13 cellular contexts compared by ENCODE assay signal in genomic region chr13:51728972-51729371, GRCh38.
DNase-seq lines count a peak whose midpoint lies in the region; ATAC-seq, FAIRE-seq and TF ChIP-seq lines count a peak whose summit lies in the region.
"Had no signal": no experiment of that assay in that cellular context is flagged by ENCODE, and none has a peak within 500 bp of the region (broad histone marks: within the 10 kb centered on the region; RNA-seq: fewer than 3 reads in every experiment).

No MANE protein-coding gene starts in this region.

- no TSS peak for BruUV-seq in IMR-90 (replicated peaks; lab: Mats Ljungman, UMichigan)

- DNase-seq in AG09309 (ENCODE audit: low read depth) (peak; percentile 80), IMR-90 (peak; percentile 92), astrocyte of the spinal cord (ENCODE audit: low read depth, low spot score) (peak; percentile 80), mesenchymal stem cell (peak; percentile 92), GM10266 (ENCODE audit: extremely low spot score) (no peak), pancreas (no peak), NCI-H187 treated with DMSO at 0.1 percent for 48 hours (lab: John Stamatoyannopoulos, UW) (no peak)
- DNase-seq: activated naive CD8-positive, alpha-beta T cell treated with anti-CD3 and anti-CD28 coated beads, Interleukin-2, amount 50 U/mL, for 24 hours; CD4-positive, CD25-positive, alpha-beta regulatory T cell; islet precursor cell; uterus had no signal

- peaks cover 31% of the 10 kb centered on the region for H3K4me1 ChIP-seq in IMR-90 (ENCODE audit: control insufficient read depth, insufficient read depth, low read length)
- peaks cover 17% of the 10 kb centered on the region for H3K4me1 ChIP-seq in mesenchymal stem cell (ENCODE audit: control insufficient read depth, insufficient read depth, low read depth, low read length)
- peaks cover 44 to 65% (median 57%) of the 10 kb centered on the region in 3 donors for H3K4me1 ChIP-seq in pancreas
- H3K4me1 ChIP-seq in gastroesophageal sphincter = peaks cover 0 to 43% (median 16%) of the 10 kb centered on the region in 3 donors

- WGBS in IMR-90 (ENCODE audit: extremely low coverage in 2 of 2, insufficient read length in 1 of 2), 2 experiments = 80% methylated on average over 7 of the region's 10 CpGs; no CpG with 5 or more reads in 1 of the 2 experiments
- 76% methylated on average over 10 of the region's 10 CpGs for WGBS in mesenchymal stem cell
- WGBS in pancreas, 2 donors = 88 to 92% methylated on average over 10 of the region's 10 CpGs
- 87 to 100% methylated on average over 3 to 10 of the region's 10 CpGs for WGBS in gastroesophageal sphincter (ENCODE audit: low coverage in 1 of 2), 2 donors

- FAIRE-seq in pancreas (lab: Jason Lieb, UNC) = no peak
- FAIRE-seq: endothelial cell of umbilical vein had no signal

- peak overlapping the region in 1 of 2 experiments; percentile 22; a peak in 2 of 4 replicates for H4K8ac ChIP-seq in IMR-90 (ENCODE audit: low read depth in 2 of 2, low read length in 2 of 2)
- H4K8ac ChIP-seq in mesenchymal stem cell (ENCODE audit: low read length) = no peak overlapping the region

- peaks cover 35 to 65% of the 10 kb centered on the region in 2 experiments for H3K79me1 ChIP-seq in IMR-90 (ENCODE audit: low read depth in 1 of 2, low read length in 2 of 2)
- peaks cover 22% of the 10 kb centered on the region for H3K79me1 ChIP-seq in mesenchymal stem cell (replicated peaks; ENCODE audit: low read length, poor library complexity, severe bottlenecking)

- peak overlapping the region; percentile 5 for H2AK9ac ChIP-seq in IMR-90 (replicated peaks; ENCODE audit: low read depth, low read length, poor library complexity)

- H3K9ac ChIP-seq in IMR-90 (ENCODE audit: low read depth, low read length) (no peak overlapping the region), mesenchymal stem cell (ENCODE audit: low read length) (peak overlapping the region; percentile 86)

- H3K36me3 ChIP-seq in IMR-90 (ENCODE audit: control insufficient read depth, insufficient read depth, low read length) (no peaks in the 10 kb centered on the region), mesenchymal stem cell (ENCODE audit: control insufficient read depth in 1 of 2, insufficient read depth in 2 of 2, low read depth in 1 of 2, low read length in 2 of 2) (peaks cover 3 to 13% of the 10 kb centered on the region in 2 experiments), pancreas (no peaks in the 10 kb centered on the region), gastroesophageal sphincter (peaks cover 0 to 7% of the 10 kb centered on the region in 2 donors)
- H3K36me3 ChIP-seq: uterus had no signal

- intact Hi-C loops in IMR-90 (cut with micrococcal nuclease) = no loop called here
- intact Hi-C loops in pancreas (cut with DNase I) = loop anchor here in 1 of 3 donors (10.0 kb wide), 1 partner anchor 144 kb away; the partner anchor contains the start of gene WDFY2

- H4K91ac ChIP-seq in IMR-90 (ENCODE audit: insufficient read depth, low read depth, low read length) (peak overlapping the region; percentile 47), mesenchymal stem cell (ENCODE audit: low read length) (no peak overlapping the region)

- POLR2A ChIA-PET in IMR-90 (lab: Charles Lee; ENCODE audit: unreplicated experiment) = interaction anchor here (0.6 kb wide), 1 partner anchor 94 kb away, joined by 3 read pairs; no protein-coding TSS in a partner anchor

- H2AK5ac ChIP-seq in IMR-90 (ENCODE audit: low read depth, low read length) = peak overlapping the region; percentile 32
- no peak overlapping the region for H2AK5ac ChIP-seq in mesenchymal stem cell (ENCODE audit: low read length, severe bottlenecking)

- no peak for TF ChIP-seq EP300 in gastroesophageal sphincter (IDR thresholded peaks at IDR 0.05)

- no peaks in the 10 kb centered on the region for H3K27me3 ChIP-seq in IMR-90 (ENCODE audit: control insufficient read depth, insufficient read depth, low read length)
- H3K27me3 ChIP-seq in mesenchymal stem cell (ENCODE audit: control insufficient read depth in 1 of 2, insufficient read depth in 1 of 2, low read length in 2 of 2) = no peaks in the 10 kb centered on the region
- H3K27me3 ChIP-seq in pancreas = no peaks in the 10 kb centered on the region
- H3K27me3 ChIP-seq in gastroesophageal sphincter = no peaks in the 10 kb centered on the region
- H3K27me3 ChIP-seq: uterus had no signal

- ATAC-seq in IMR-90 (ENCODE audit: low read depth) (peak; percentile 21), pancreas (no peak), gastroesophageal sphincter (no peak)

- H3K23ac ChIP-seq in IMR-90 (ENCODE audit: low read depth, low read length) (peak overlapping the region; percentile 0; the same call in 1 of the 2 replicates), mesenchymal stem cell (ENCODE audit: low read length in 2 of 2) (no peak overlapping the region)

- peak overlapping the region; percentile 78 for H2BK120ac ChIP-seq in IMR-90 (ENCODE audit: low read depth, low read length)
- peak overlapping the region; percentile 12 for H2BK120ac ChIP-seq in mesenchymal stem cell (ENCODE audit: low read depth, low read length)

- no peaks in the 10 kb centered on the region for H4K20me1 ChIP-seq in IMR-90 (ENCODE audit: insufficient read depth, low read length)

- peak overlapping the region; percentile 58; the same call in 1 of the 2 replicates for H4K5ac ChIP-seq in IMR-90 (ENCODE audit: low read depth, low read length)

- H2AFZ ChIP-seq in IMR-90 (replicated peaks; ENCODE audit: low read length, poor library complexity) (peak overlapping the region; percentile 5), mesenchymal stem cell (ENCODE audit: low read depth, low read length) (no peak overlapping the region)

- peak overlapping the region; percentile 42; the same call in 1 of the 3 replicates for H2BK15ac ChIP-seq in IMR-90 (ENCODE audit: low read depth, low read length)
- H2BK15ac ChIP-seq in mesenchymal stem cell (ENCODE audit: low read depth, poor library complexity, severe bottlenecking) = no peak overlapping the region

- H3K9me1 ChIP-seq in IMR-90 (ENCODE audit: insufficient read depth, low read length) = peaks cover 39% of the 10 kb centered on the region

- peak overlapping the region in 1 of 2 experiments; percentile 29 for H2BK12ac ChIP-seq in mesenchymal stem cell (ENCODE audit: low read length in 2 of 2)

- no peak overlapping the region for H3K4me3 ChIP-seq in AG09309 (ENCODE audit: control insufficient read depth, low read depth, low read length)
- H3K4me3 ChIP-seq in IMR-90 (ENCODE audit: insufficient read depth, low read depth, low read length) = no peak overlapping the region
- H3K4me3 ChIP-seq in astrocyte of the spinal cord (ENCODE audit: low read depth, low read length) = no peak overlapping the region
- no peak overlapping the region for H3K4me3 ChIP-seq in mesenchymal stem cell (ENCODE audit: insufficient read depth in 1 of 2, low read depth in 1 of 2, low read length in 2 of 2)
- H3K4me3 ChIP-seq in pancreas = no peak overlapping the region
- H3K4me3 ChIP-seq in gastroesophageal sphincter = no peak overlapping the region
- H3K4me3 ChIP-seq: uterus had no signal

- H3K27ac ChIP-seq in IMR-90 (ENCODE audit: insufficient read depth, low read length) (peak overlapping the region; percentile 61; the same call in 1 of the 2 replicates), mesenchymal stem cell (ENCODE audit: low read length, poor library complexity, severe bottlenecking) (peak overlapping the region; percentile 2), pancreas (peak overlapping the region in 2 of 4 donors; percentile 75 to 85), gastroesophageal sphincter (peak overlapping the region in 2 of 4 donors; percentile 76 to 78)

- in situ Hi-C loops in IMR-90 (cut with MboI; ENCODE audit: low sequenced_read_pairs) = no loop called here
- in situ Hi-C loops in astrocyte of the spinal cord (cut with HindIII; ENCODE audit: low sequenced_read_pairs) = no loop called here

- TF ChIP-seq RAD21 in IMR-90 (IDR thresholded peaks at IDR 0.05; ENCODE audit: low read length) = 0 out of 2 replicates have a peak, but pooled peaks have one; percentile 2

- CTCF ChIA-PET in IMR-90 (lab: Yijun Ruan, JAX) = no interaction called here

- TF ChIP-seq CTCF in AG09309 (IDR thresholded peaks at IDR 0.05; ENCODE audit: control insufficient read depth, insufficient read depth, low read depth, low read length, missing control alignments) (no peak), IMR-90 (conservative IDR thresholded peaks at IDR 0.05; ENCODE audit: low read depth, low read length) (no peak), astrocyte of the spinal cord (IDR thresholded peaks at IDR 0.05; ENCODE audit: low read depth, low read length) (no peak), GM10266 (IDR thresholded peaks at IDR 0.05; ENCODE audit: control insufficient read depth, insufficient read depth, low read depth, missing control alignments) (no peak), pancreas (IDR thresholded peaks at IDR 0.05) (no peak), gastroesophageal sphincter (IDR thresholded peaks at IDR 0.05) (no peak)

- peak overlapping the region; percentile 87 for H2BK20ac ChIP-seq in IMR-90 (ENCODE audit: low read depth, low read length)

- H2BK5ac ChIP-seq in IMR-90 (ENCODE audit: low read depth, low read length, poor library complexity, severe bottlenecking) = peak overlapping the region; percentile 89
- H2BK5ac ChIP-seq in mesenchymal stem cell (ENCODE audit: low read depth, low read length, poor library complexity, severe bottlenecking) = no peak overlapping the region

- dilution Hi-C loops in IMR-90 (cut with HindIII; ENCODE audit: low sequenced_read_pairs, unreplicated experiment) = no loop called here

- H3K4me2 ChIP-seq in IMR-90 (ENCODE audit: low read depth, low read length) (no peak overlapping the region), mesenchymal stem cell (ENCODE audit: low read length, poor library complexity, severe bottlenecking) (no peak overlapping the region)

- peak overlapping the region; percentile 93 for H3K4ac ChIP-seq in IMR-90 (ENCODE audit: low read depth, low read length)
- H3K4ac ChIP-seq in mesenchymal stem cell (ENCODE audit: low read depth in 1 of 2, low read length in 2 of 2) = peak overlapping the region in 1 of 2 experiments; percentile 3

- no peaks in the 10 kb centered on the region for H3K9me3 ChIP-seq in IMR-90 (ENCODE audit: control insufficient read depth, insufficient read depth, low read length)
- no peaks in the 10 kb centered on the region for H3K9me3 ChIP-seq in mesenchymal stem cell (ENCODE audit: control insufficient read depth, low read length)
- no peaks in the 10 kb centered on the region for H3K9me3 ChIP-seq in pancreas
- no peaks in the 10 kb centered on the region for H3K9me3 ChIP-seq in gastroesophageal sphincter
- H3K9me3 ChIP-seq: uterus had no signal

- H3K14ac ChIP-seq in IMR-90 (replicated peaks; ENCODE audit: low read depth, low read length) = peak overlapping the region; percentile 20; the same call in 1 of the 2 replicates
- no peak overlapping the region for H3K14ac ChIP-seq in mesenchymal stem cell (ENCODE audit: low read length in 2 of 2)

- H3K56ac ChIP-seq in IMR-90 (ENCODE audit: extremely low read depth, insufficient read depth, low read length) = no peak overlapping the region

- H3K18ac ChIP-seq in IMR-90 (ENCODE audit: low read depth, low read length) = peak overlapping the region; percentile 28; the same call in 1 of the 2 replicates
- peak overlapping the region; percentile 14 to 42 for H3K18ac ChIP-seq in mesenchymal stem cell (ENCODE audit: low read depth in 1 of 2, low read length in 2 of 2)

- TF ChIP-seq POLR2A in IMR-90 (IDR thresholded peaks at IDR 0.05; ENCODE audit: low read depth, low read length) = no peak
- TF ChIP-seq POLR2A in gastroesophageal sphincter (IDR thresholded peaks at IDR 0.05) = no peak

Comparison
In these comparisons a context has a peak if more than half of its experiments do, and no peak if none do; other contexts are left out.
1. DNase-seq: peak in AG09309 (single experiment), IMR-90 (single experiment), astrocyte of the spinal cord (single experiment) and mesenchymal stem cell (single experiment); none in GM10266 (single experiment), pancreas (0 of 6) and NCI-H187 treated with DMSO at 0.1 percent for 48 hours (single experiment).